ENCODE assay signal across 9 cellular contexts in genomic region chr3:196179380-196180308, GRCh38. TPM values are rescaled to one million over a fixed set of nuclear protein-coding genes. Genes with fewer than 3 reads are reported as not detected.
A peak's percentile ranks its signal among the peaks of the same experiment; 100 is the strongest.
DNase-seq lines count a peak whose midpoint lies in the region; ATAC-seq and TF ChIP-seq lines count a peak whose summit lies in the region.
"Had no signal": no experiment of that assay in that cellular context is flagged by ENCODE, and none has a peak within 500 bp of the region (broad histone marks: within the 10 kb centered on the region; RNA-seq: fewer than 3 reads in every experiment).

No MANE protein-coding gene starts in this region.

- H3F3A ChIP-seq in GM23248 (ENCODE audit: insufficient read depth): no peaks in the 10 kb centered on the region

- H3K4me2 ChIP-seq in GM23248 (ENCODE audit: unreplicated experiment): no peak overlapping the region

- no peak overlapping the region for H3K4me3 ChIP-seq in GM23248
- H3K4me3 ChIP-seq: cardiac muscle cell had no signal

- no peak overlapping the region for H2AFZ ChIP-seq in GM23248

- no peaks in the 10 kb centered on the region for H3K27me3 ChIP-seq in GM23248 (replicated peaks; ENCODE audit: insufficient read depth)
- H3K27me3 ChIP-seq: cardiac muscle cell had no signal

- DNase-seq in GM10266 (ENCODE audit: extremely low spot score) (peak; percentile 90), GM23248 (peak; percentile 49), M059J (ENCODE audit: low read depth) (peak; percentile 77), caudate nucleus (lab: John Stamatoyannopoulos, UW) (peak in 56 of 61 donors; percentile 17 to 97 (median 74)), middle frontal gyrus (ENCODE audit: extremely low spot score, low spot score) (peak; percentile 79), 8988T (no peak)
- DNase-seq in activated CD4-positive, CD25-positive, alpha-beta regulatory T cell (lab: John Stamatoyannopoulos, UW): peak; percentile 60 to 65 (median 62)

- H3K9me3 ChIP-seq in GM23248 (ENCODE audit: low read depth): no peaks in the 10 kb centered on the region

- ATAC-seq in stimulated activated memory B cell treated with anti-CD40 and anti-IgM and Interleukin-4, amounts not matched to agents 10 μg/mL and 1 μg/mL and 100 μg/mL, for 72 hours: peak; percentile 94

- no peaks in the 10 kb centered on the region for H3K27me3 Mint-ChIP-seq in stimulated activated memory B cell treated with anti-CD40 and anti-IgM and Interleukin-4, amounts not matched to agents 10 μg/mL and 1 μg/mL and 100 μg/mL, for 72 hours

- peak; percentile 69 for TF ChIP-seq CTCF in GM10266 (IDR thresholded peaks at IDR 0.05; ENCODE audit: control insufficient read depth, insufficient read depth, low read depth, missing control alignments)

- no peak overlapping the region for H3K9ac ChIP-seq in GM23248

- no peaks in the 10 kb centered on the region for H3K4me1 ChIP-seq in GM23248 (ENCODE audit: insufficient read depth)

- H3K36me3 ChIP-seq in GM23248 (ENCODE audit: low read depth): no peaks in the 10 kb centered on the region
- H3K36me3 ChIP-seq: cardiac muscle cell had no signal

- peaks cover 41% of the 10 kb centered on the region for H3K4me1 Mint-ChIP-seq in stimulated activated memory B cell treated with anti-CD40 and anti-IgM and Interleukin-4, amounts not matched to agents 10 μg/mL and 1 μg/mL and 100 μg/mL, for 72 hours

- WGBS in GM23248 (ENCODE audit: low coverage in 1 of 2, low lambda C conversion rate in 2 of 2, missing lambda C conversion rate in 2 of 2), 2 experiments: 48 to 50% methylated on average over 24 of the region's 24 CpGs

- H3K27ac ChIP-seq in GM23248 (no peak overlapping the region), caudate nucleus (ENCODE audit: low read depth, low read length) (peak overlapping the region; percentile 90)
- H3K27ac ChIP-seq: cardiac muscle cell had no signal

- H3K27ac Mint-ChIP-seq in stimulated activated memory B cell treated with anti-CD40 and anti-IgM and Interleukin-4, amounts not matched to agents 10 μg/mL and 1 μg/mL and 100 μg/mL, for 72 hours: peak overlapping the region; percentile 97

- no peaks in the 10 kb centered on the region for H3K9me2 ChIP-seq in GM23248 (ENCODE audit: insufficient read depth)

- no peaks in the 10 kb centered on the region for H3K9me3 Mint-ChIP-seq in stimulated activated memory B cell treated with anti-CD40 and anti-IgM and Interleukin-4, amounts not matched to agents 10 μg/mL and 1 μg/mL and 100 μg/mL, for 72 hours

- no peaks in the 10 kb centered on the region for H3K79me2 ChIP-seq in GM23248 (ENCODE audit: insufficient read depth)

- H4K20me1 ChIP-seq in GM23248 (ENCODE audit: insufficient read depth): no peaks in the 10 kb centered on the region

- in situ Hi-C loops in GM23248 (cut with MboI): no loop called here

- no peaks in the 10 kb centered on the region for H3K36me3 Mint-ChIP-seq in stimulated activated memory B cell treated with anti-CD40 and anti-IgM and Interleukin-4, amounts not matched to agents 10 μg/mL and 1 μg/mL and 100 μg/mL, for 72 hours

- peak overlapping the region; percentile 75 for H3K4me3 Mint-ChIP-seq in stimulated activated memory B cell treated with anti-CD40 and anti-IgM and Interleukin-4, amounts not matched to agents 10 μg/mL and 1 μg/mL and 100 μg/mL, for 72 hours

RNA-seq across cellular contexts. Expression of gene ZDHHC19, which starts 31.6 kb away (rescaled TPM):
- not detected in 2 replicates for total RNA-seq in GM23248 (2014; rRNA removed; shearing (Covaris generic))
- not detected in 2 replicates for polyA plus RNA-seq in GM23248 (2016; fragmentation: Nextera tagmentation; extraction: Ambion mirVana)
- total RNA-seq in M059J (2014; rRNA removed; shearing (Covaris generic)): not detected in 2 replicates

RNA-seq across cellular contexts. Expression of gene SLC51A, which starts 36.7 kb away (rescaled TPM):
- not detected in 2 replicates for total RNA-seq in GM23248 (2014; rRNA removed; shearing (Covaris generic))
- 3.4 and 6.0 TPM in 2 replicates for polyA plus RNA-seq in GM23248 (2016; fragmentation: Nextera tagmentation; extraction: Ambion mirVana)
- total RNA-seq in M059J (2014; rRNA removed; shearing (Covaris generic)): not detected in 2 replicates
- total RNA-seq: cardiac muscle cell had no signal
